In the genomic region with DNA sequence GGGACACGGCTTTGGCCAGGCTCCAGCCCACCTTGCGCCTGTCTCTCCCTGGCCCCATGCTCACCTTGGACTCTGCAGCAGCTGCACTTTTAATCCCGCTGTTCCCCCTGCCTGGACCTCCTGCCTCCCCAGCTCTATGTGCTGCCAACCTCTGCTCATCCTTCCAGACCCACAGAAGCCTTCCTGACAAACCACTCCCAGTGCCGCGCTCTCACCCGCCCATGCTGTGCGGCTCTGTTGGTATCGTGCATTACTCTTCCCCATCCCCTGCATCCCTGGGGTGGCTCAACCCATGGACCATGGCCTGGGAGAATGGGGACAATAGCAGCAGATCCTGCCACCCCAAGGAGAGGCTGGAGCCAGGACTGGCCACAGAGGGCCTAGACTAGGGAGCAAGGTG, we compare ENCODE assay signal across 17 cellular contexts.
DNase-seq lines count a peak whose midpoint lies in the region; ATAC-seq and TF ChIP-seq lines count a peak whose summit lies in the region.
"Had no signal": no experiment of that assay in that cellular context is flagged by ENCODE, and none has a peak within 500 bp of the region (broad histone marks: within the 10 kb centered on the region; RNA-seq: fewer than 3 reads in every experiment).

No MANE protein-coding gene starts in this region.

- no peak overlapping the region for H3K14ac ChIP-seq in neuronal stem cell (ENCODE audit: low read length)
- peak overlapping the region in 1 of 2 experiments; percentile 26 for H3K14ac ChIP-seq in mesenchymal stem cell (ENCODE audit: low read length in 2 of 2)

- no peaks in the 10 kb centered on the region for H3K4me1 Mint-ChIP-seq in CD4-positive, alpha-beta T cell (ENCODE audit: low read depth)
- H3K4me1 Mint-ChIP-seq: CD4-positive, CD25-positive, alpha-beta regulatory T cell had no signal

- peaks cover 25% of the 10 kb centered on the region for H3K27me3 Mint-ChIP-seq in CD4-positive, alpha-beta T cell

- intact Hi-C loops in CD4-positive, alpha-beta T cell (cut with DNase I, micrococcal nuclease) = no loop called here
- intact Hi-C loops in breast epithelium (cut with DNase I; ENCODE audit: low total_unique reads) = no loop called here

- H3K4me3 Mint-ChIP-seq in CD4-positive, alpha-beta T cell = no peak overlapping the region
- H3K4me3 Mint-ChIP-seq: CD4-positive, CD25-positive, alpha-beta regulatory T cell had no signal

- H3K23ac ChIP-seq in neuronal stem cell (ENCODE audit: low read depth, low read length, poor library complexity) (peak overlapping the region; percentile 58), mesenchymal stem cell (ENCODE audit: low read length in 2 of 2) (no peak overlapping the region)

- no peak overlapping the region for H2BK12ac ChIP-seq in neuronal stem cell (ENCODE audit: low read length)
- no peak overlapping the region for H2BK12ac ChIP-seq in mesenchymal stem cell (ENCODE audit: low read length in 2 of 2)

- H3K27me3 ChIP-seq in RWPE2 (ENCODE audit: insufficient read depth, poor library complexity, severe bottlenecking) (peaks cover 17% of the 10 kb centered on the region), neuronal stem cell (ENCODE audit: control insufficient read depth in 3 of 3, insufficient read depth in 3 of 3, low read depth in 1 of 3, low read length in 3 of 3) (peaks cover 0 to 36% (median 2%) of the 10 kb centered on the region in 3 experiments), breast epithelium (peaks cover 0 to 2% of the 10 kb centered on the region in 2 donors), mesenchymal stem cell (ENCODE audit: control insufficient read depth in 1 of 2, insufficient read depth in 1 of 2, low read length in 2 of 2) (peaks cover 42 to 76% of the 10 kb centered on the region in 2 experiments)
- peaks cover 6% of the 10 kb centered on the region for H3K27me3 ChIP-seq in CD4-positive, alpha-beta T cell (ENCODE audit: control insufficient read depth, insufficient read depth, low read length)
- H3K27me3 ChIP-seq: BE2C had no signal

- H3K36me3 ChIP-seq in RWPE2 (ENCODE audit: low read depth) (no peaks in the 10 kb centered on the region), neuronal stem cell (replicated peaks in 1 of 2; ENCODE audit: control insufficient read depth in 2 of 2, insufficient read depth in 2 of 2, low read length in 2 of 2) (peaks cover 0 to 3% of the 10 kb centered on the region in 2 donors), breast epithelium (no peaks in the 10 kb centered on the region), mesenchymal stem cell (ENCODE audit: control insufficient read depth in 1 of 2, insufficient read depth in 2 of 2, low read depth in 1 of 2, low read length in 2 of 2) (no peaks in the 10 kb centered on the region)
- H3K36me3 ChIP-seq: BE2C, HAP-1 had no signal

- in situ Hi-C loops in G401 (cut with HindIII; ENCODE audit: low sequenced_read_pairs) = no loop called here

- H3K4me1 ChIP-seq in RWPE2 (ENCODE audit: insufficient read depth, poor library complexity, severe bottlenecking) (no peaks in the 10 kb centered on the region), neuronal stem cell (ENCODE audit: control insufficient read depth in 2 of 2, insufficient read depth in 1 of 2, low read depth in 1 of 2, low read length in 2 of 2) (peaks cover 0 to 5% of the 10 kb centered on the region in 2 donors), breast epithelium (no peaks in the 10 kb centered on the region), mesenchymal stem cell (ENCODE audit: control insufficient read depth, insufficient read depth, low read depth, low read length) (peaks cover 4% of the 10 kb centered on the region)
- H3K4me1 ChIP-seq: Caco-2, HAP-1 had no signal

- TF ChIP-seq CTCF in RWPE2 (IDR thresholded peaks at IDR 0.05; ENCODE audit: poor library complexity, severe bottlenecking) (no peak), breast epithelium (IDR thresholded peaks at IDR 0.05) (no peak)
- TF ChIP-seq CTCF in CD4-positive, alpha-beta T cell (IDR thresholded peaks at IDR 0.05) = no peak

- WGBS in neuronal stem cell (ENCODE audit: extremely low coverage in 2 of 2, insufficient read length in 2 of 2, insufficient replicate concordance in 1 of 2), 2 donors = no CpG with 5 or more reads among the region's 8 CpGs
- WGBS in mesenchymal stem cell = 93% methylated on average over 7 of the region's 8 CpGs

- H3K79me1 ChIP-seq in neuronal stem cell (ENCODE audit: low read depth, low read length) (peaks cover 2% of the 10 kb centered on the region), mesenchymal stem cell (replicated peaks; ENCODE audit: low read length, poor library complexity, severe bottlenecking) (no peaks in the 10 kb centered on the region)

- CTCF ChIA-PET in CD4-positive, alpha-beta T cell (lab: Charles Lee) = no interaction called here

- H3K27ac ChIP-seq in RWPE2 (ENCODE audit: poor library complexity, severe bottlenecking) = no peak overlapping the region
- H3K27ac ChIP-seq in cingulate gyrus (ENCODE audit: low read depth, low read length) = peak overlapping the region; percentile 49
- no peak overlapping the region for H3K27ac ChIP-seq in neuronal stem cell (replicated peaks; ENCODE audit: low read length)
- no peak overlapping the region for H3K27ac ChIP-seq in CD4-positive, alpha-beta T cell (ENCODE audit: low read depth, low read length)
- no peak overlapping the region for H3K27ac ChIP-seq in breast epithelium
- no peak overlapping the region for H3K27ac ChIP-seq in mesenchymal stem cell (ENCODE audit: low read length, poor library complexity, severe bottlenecking)
- H3K27ac ChIP-seq: GM23248, HL-60 had no signal

- H2AFZ ChIP-seq in neuronal stem cell (ENCODE audit: low read length) (no peak overlapping the region), mesenchymal stem cell (ENCODE audit: low read depth, low read length) (no peak overlapping the region)
- H2AFZ ChIP-seq: GM23248 had no signal

- no peak overlapping the region for H3K4ac ChIP-seq in neuronal stem cell (ENCODE audit: low read length)
- no peak overlapping the region for H3K4ac ChIP-seq in mesenchymal stem cell (ENCODE audit: low read depth in 1 of 2, low read length in 2 of 2)

- H4K8ac ChIP-seq in neuronal stem cell (ENCODE audit: low read depth, low read length) (no peak overlapping the region), mesenchymal stem cell (ENCODE audit: low read length) (no peak overlapping the region)

- no peak overlapping the region for H3K27ac Mint-ChIP-seq in CD4-positive, alpha-beta T cell
- H3K27ac Mint-ChIP-seq: CD4-positive, CD25-positive, alpha-beta regulatory T cell had no signal

- ATAC-seq in RWPE2 (ENCODE audit: low read depth) = no peak
- no peak for ATAC-seq in CD4-positive, alpha-beta T cell (ENCODE audit: poor library complexity)
- ATAC-seq: GM12878 had no signal

- H4K91ac ChIP-seq in neuronal stem cell (ENCODE audit: low read depth, low read length, poor library complexity) (no peak overlapping the region), mesenchymal stem cell (ENCODE audit: low read length) (no peak overlapping the region)

- H3K18ac ChIP-seq in neuronal stem cell (ENCODE audit: low read length) (no peak overlapping the region), mesenchymal stem cell (ENCODE audit: low read depth in 1 of 2, low read length in 2 of 2) (no peak overlapping the region)

- H3K4me2 ChIP-seq in neuronal stem cell (ENCODE audit: insufficient read depth, low read length, poor library complexity, severe bottlenecking) (no peak overlapping the region), mesenchymal stem cell (ENCODE audit: low read length, poor library complexity, severe bottlenecking) (no peak overlapping the region)

- peak; percentile 35 for DNase-seq in G401 (ENCODE audit: low spot score)
- peak; percentile 23 for DNase-seq in RWPE2 (ENCODE audit: low spot score)
- no peak for DNase-seq in neuronal stem cell (ENCODE audit: low spot score)
- DNase-seq in NCI-H1436 (lab: John Stamatoyannopoulos, UW) = no peak
- no peak for DNase-seq in CD4-positive, alpha-beta T cell
- no peak for DNase-seq in breast epithelium (ENCODE audit: low spot score in 2 of 2)
- no peak for DNase-seq in mesenchymal stem cell
- DNase-seq: ACHN; Caco-2; CD4-positive, CD25-positive, alpha-beta regulatory T cell; DMS79 treated with DMSO at 0.1 percent for 48 hours; GM23248 had no signal

- no peak overlapping the region for H3K4me3 ChIP-seq in RWPE2 (ENCODE audit: severe bottlenecking)
- no peak overlapping the region for H3K4me3 ChIP-seq in neuronal stem cell (ENCODE audit: low read length in 2 of 2)
- H3K4me3 ChIP-seq in breast epithelium = no peak overlapping the region
- H3K4me3 ChIP-seq in mesenchymal stem cell (ENCODE audit: insufficient read depth in 1 of 2, low read depth in 1 of 2, low read length in 2 of 2) = no peak overlapping the region
- H3K4me3 ChIP-seq: GM12878, GM23248, HAP-1 had no signal

- H3K9me3 Mint-ChIP-seq in CD4-positive, alpha-beta T cell = no peaks in the 10 kb centered on the region

- TF ChIP-seq POLR2A in breast epithelium (IDR thresholded peaks at IDR 0.05) = no peak

- H2BK15ac ChIP-seq in neuronal stem cell (ENCODE audit: low read length) (no peak overlapping the region), mesenchymal stem cell (ENCODE audit: low read depth, poor library complexity, severe bottlenecking) (no peak overlapping the region)

- no peaks in the 10 kb centered on the region for H3K36me3 Mint-ChIP-seq in CD4-positive, alpha-beta T cell (ENCODE audit: low read depth)
- H3K36me3 Mint-ChIP-seq: CD4-positive, CD25-positive, alpha-beta regulatory T cell had no signal

- H2BK120ac ChIP-seq in neuronal stem cell (ENCODE audit: low read depth, low read length) (no peak overlapping the region), mesenchymal stem cell (ENCODE audit: low read depth, low read length) (no peak overlapping the region)

- no peak overlapping the region for H2BK5ac ChIP-seq in neuronal stem cell (ENCODE audit: low read length)
- H2BK5ac ChIP-seq in mesenchymal stem cell (ENCODE audit: low read depth, low read length, poor library complexity, severe bottlenecking) = no peak overlapping the region

- no peaks in the 10 kb centered on the region for H3K9me3 ChIP-seq in RWPE2 (ENCODE audit: severe bottlenecking)
- H3K9me3 ChIP-seq in neuronal stem cell (replicated peaks in 1 of 2; ENCODE audit: control insufficient read depth in 2 of 2, insufficient read depth in 1 of 2, low read depth in 1 of 2, low read length in 2 of 2) = peaks cover 0 to 3% of the 10 kb centered on the region in 2 donors
- no peaks in the 10 kb centered on the region for H3K9me3 ChIP-seq in CD4-positive, alpha-beta T cell (ENCODE audit: control insufficient read depth, low read length)
- H3K9me3 ChIP-seq in breast epithelium = no peaks in the 10 kb centered on the region
- H3K9me3 ChIP-seq in mesenchymal stem cell (ENCODE audit: control insufficient read depth, low read length) = no peaks in the 10 kb centered on the region
- H3K9me3 ChIP-seq: BE2C, Caco-2, HAP-1 had no signal

- POLR2A ChIA-PET in CD4-positive, alpha-beta T cell (lab: Charles Lee) = no interaction called here

- no peak overlapping the region for H3K9ac ChIP-seq in neuronal stem cell (ENCODE audit: low read depth, low read length, poor library complexity)
- no peak overlapping the region for H3K9ac ChIP-seq in mesenchymal stem cell (ENCODE audit: low read length)
- H3K9ac ChIP-seq: GM23248 had no signal

- H2AK5ac ChIP-seq in neuronal stem cell (ENCODE audit: low read depth, low read length) = peak overlapping the region; percentile 67
- H2AK5ac ChIP-seq in mesenchymal stem cell (ENCODE audit: low read length, severe bottlenecking) = no peak overlapping the region

Comparison
In these comparisons a context has a peak if more than half of its experiments do, and no peak if none do; other contexts are left out.
1. DNase-seq: peak in G401 (single experiment) and RWPE2 (single experiment); none in neuronal stem cell (single experiment), NCI-H1436 (single experiment), CD4-positive, alpha-beta T cell (0 of 10), breast epithelium (0 of 2) and mesenchymal stem cell (single experiment).